ENCODE assay signal across 23 cellular contexts in the genomic region with DNA sequence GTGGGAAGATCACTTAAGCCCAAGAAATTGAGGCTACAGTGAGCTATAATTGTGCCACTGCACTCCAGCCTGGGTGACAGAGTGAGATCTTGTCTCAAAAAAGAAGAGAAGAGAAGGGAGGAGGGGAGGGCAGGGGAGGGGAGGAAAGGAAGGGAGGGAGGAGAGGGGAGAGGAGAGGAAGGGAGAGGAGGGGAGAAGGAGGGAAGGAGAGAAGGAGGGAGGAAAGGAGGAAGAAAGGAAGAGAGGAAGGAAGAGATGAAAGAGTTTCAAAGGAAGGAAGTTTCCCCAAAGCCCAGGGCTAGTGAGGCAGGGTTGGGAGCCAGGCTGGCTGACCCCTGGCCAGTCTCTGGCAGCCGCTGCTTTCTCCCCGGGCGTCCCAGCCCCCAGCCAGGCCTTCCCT. TPM values are rescaled to one million over a fixed set of nuclear protein-coding genes. Genes with fewer than 3 reads are reported as not detected.
DNase-seq lines count a peak whose midpoint lies in the region; ATAC-seq, FAIRE-seq and TF ChIP-seq lines count a peak whose summit lies in the region.
"Had no signal": no experiment of that assay in that cellular context is flagged by ENCODE, and none has a peak within 500 bp of the region (broad histone marks: within the 10 kb centered on the region; RNA-seq: fewer than 3 reads in every experiment).

No MANE protein-coding gene starts in this region.

- no CpG with 5 or more reads among the region's 3 CpGs for WGBS in H9 (ENCODE audit: extremely low coverage, insufficient read length, low lambda C conversion rate)
- 10% methylated on average over 3 of the region's 3 CpGs for WGBS in K562 (ENCODE audit: insufficient coverage, low coverage, missing lambda C conversion rate)
- no CpG with 5 or more reads among the region's 3 CpGs for WGBS in neuronal stem cell (ENCODE audit: extremely low coverage in 2 of 2, insufficient read length in 2 of 2, insufficient replicate concordance in 1 of 2), 2 donors
- 50% methylated on average over 3 of the region's 3 CpGs for whole genome bisulfite sequencing in smooth muscle cell (ENCODE audit: low lambda C conversion rate)

- no peak overlapping the region for H3K4ac ChIP-seq in H9 (ENCODE audit: low read depth, low read length)
- no peak overlapping the region for H3K4ac ChIP-seq in neuronal stem cell (ENCODE audit: low read length)

- peaks cover 15 to 23% of the 10 kb centered on the region in 2 experiments for H3K4me1 Mint-ChIP-seq in H9
- no peaks in the 10 kb centered on the region for H3K4me1 Mint-ChIP-seq in type B pancreatic cell (ENCODE audit: unreplicated experiment)

- H3K4me3 Mint-ChIP-seq in H9 (peak overlapping the region in 1 of 2 experiments; percentile 3; a peak in 2 of 5 replicates), type B pancreatic cell (no peak overlapping the region)
- H3K4me3 Mint-ChIP-seq: CD4-positive, CD25-positive, alpha-beta regulatory T cell; T-helper 1 cell treated with Interleukin-12 subunit alpha and Interleukin-12 subunit beta and Interleukin-4 antibody, amounts not matched to agents 30 μg/mL and 1 μg/mL, for 36 hours had no signal

- H2AFZ ChIP-seq in H9 (ENCODE audit: low read length) (no peak overlapping the region), K562 (ENCODE audit: low read depth, low read length) (no peak overlapping the region), neuronal stem cell (ENCODE audit: low read length) (peak overlapping the region; percentile 76), smooth muscle cell (ENCODE audit: low read depth) (no peak overlapping the region)

- no peak overlapping the region for H2BK5ac ChIP-seq in H9 (ENCODE audit: insufficient read length, low read length)
- H2BK5ac ChIP-seq in neuronal stem cell (ENCODE audit: low read length), result no peak overlapping the region

- no peak overlapping the region for H3K9ac ChIP-seq in H9 (ENCODE audit: extremely low read depth, insufficient read length, low read length)
- peak overlapping the region in 1 of 2 experiments; percentile 8; a peak in 2 of 4 replicates for H3K9ac ChIP-seq in K562 (ENCODE audit: insufficient read depth in 1 of 2, low read depth in 2 of 2, low read length in 2 of 2)
- no peak overlapping the region for H3K9ac ChIP-seq in neuronal stem cell (ENCODE audit: low read depth, low read length, poor library complexity)
- no peak overlapping the region for H3K9ac ChIP-seq in smooth muscle cell (ENCODE audit: low read depth)
- H3K9ac ChIP-seq: SK-N-SH had no signal

- POLR2A ChIA-PET in K562 (lab: Yijun Ruan, JAX), result interaction anchor here (0.5 to 1.5 kb wide), 4 partner anchors 10 to 80 kb away, joined by 3 to 4 read pairs (median 4); partner anchors contain the start of gene SRRT

- no peak overlapping the region for H4K91ac ChIP-seq in H9 (ENCODE audit: insufficient read length, low read depth, low read length)
- no peak overlapping the region for H4K91ac ChIP-seq in neuronal stem cell (ENCODE audit: low read depth, low read length, poor library complexity)

- H3K9me3 ChIP-seq in H9 (ENCODE audit: control insufficient read depth, low read depth, low read length), result no peaks in the 10 kb centered on the region
- no peaks in the 10 kb centered on the region for H3K9me3 ChIP-seq in K562 (replicated peaks; ENCODE audit: control insufficient read depth, insufficient read depth, low read depth, low read length)
- H3K9me3 ChIP-seq in neuronal stem cell (replicated peaks in 1 of 2; ENCODE audit: control insufficient read depth in 2 of 2, insufficient read depth in 1 of 2, low read depth in 1 of 2, low read length in 2 of 2), result no peaks in the 10 kb centered on the region
- no peaks in the 10 kb centered on the region for H3K9me3 ChIP-seq in smooth muscle cell (replicated peaks; ENCODE audit: low read depth)
- H3K9me3 ChIP-seq: BE2C, SK-N-SH had no signal

- no peak overlapping the region for H4K5ac ChIP-seq in H9 (ENCODE audit: insufficient read length, low read depth, low read length)

- no peak for TF ChIP-seq EP300 in K562 (IDR thresholded peaks at IDR 0.05; ENCODE audit: low read length)

- in situ Hi-C loops in K562 (cut with MboI), result no loop called here

- H2BK120ac ChIP-seq in H9 (ENCODE audit: low read depth, low read length, poor library complexity, severe bottlenecking) (no peak overlapping the region), neuronal stem cell (ENCODE audit: low read depth, low read length) (no peak overlapping the region)

- intact Hi-C loops in K562 (cut with micrococcal nuclease), result loop anchor here (5.0 kb wide), 1 partner anchor 173 kb away; the partner anchor contains the start of gene MUC12

- CTCF ChIA-PET in K562 (lab: Yijun Ruan, JAX; ENCODE audit: low intra/inter-chr PET ratio), result no interaction called here

- H3K4me1 ChIP-seq in H9 (ENCODE audit: insufficient read depth, low read length) (peaks cover 4% of the 10 kb centered on the region; the same call in 1 of the 2 replicates), K562 (replicated peaks in 1 of 2; ENCODE audit: control insufficient read depth in 2 of 2, insufficient read depth in 2 of 2, low read length in 2 of 2) (peaks cover 3 to 31% of the 10 kb centered on the region in 2 experiments), neuronal stem cell (ENCODE audit: control insufficient read depth in 2 of 2, insufficient read depth in 1 of 2, low read depth in 1 of 2, low read length in 2 of 2) (peaks cover 5 to 6% of the 10 kb centered on the region in 2 donors), smooth muscle cell (ENCODE audit: low read depth) (no peaks in the 10 kb centered on the region)
- H3K4me1 ChIP-seq: BE2C had no signal

- H3K36me3 Mint-ChIP-seq in H9 (ENCODE audit: insufficient read depth in 1 of 3, low read depth in 3 of 3), result no peaks in the 10 kb centered on the region
- H3K36me3 Mint-ChIP-seq in type B pancreatic cell, result no peaks in the 10 kb centered on the region
- H3K36me3 Mint-ChIP-seq: CD4-positive, CD25-positive, alpha-beta regulatory T cell had no signal

- FAIRE-seq in K562 (lab: Jason Lieb, UNC), result no peak
- FAIRE-seq: GM12878 had no signal

- H3K79me2 ChIP-seq in H9 (ENCODE audit: insufficient read depth, low read length) (no peaks in the 10 kb centered on the region), K562 (ENCODE audit: control insufficient read depth, insufficient read depth, low read length) (no peaks in the 10 kb centered on the region), smooth muscle cell (ENCODE audit: low read depth) (no peaks in the 10 kb centered on the region)

- H3K27ac Mint-ChIP-seq in H9 (peak overlapping the region; percentile 26 to 87 (median 44); a peak in 3 of 7 replicates), type B pancreatic cell (no peak overlapping the region)
- H3K27ac Mint-ChIP-seq: CD4-positive, CD25-positive, alpha-beta regulatory T cell; T-helper 1 cell treated with Interleukin-12 subunit alpha and Interleukin-12 subunit beta and Interleukin-4 antibody, amounts not matched to agents 30 μg/mL and 1 μg/mL, for 36 hours had no signal

- H3K14ac ChIP-seq in H9 (ENCODE audit: insufficient read depth, low read length) (no peak overlapping the region; the same call in 1 of the 2 replicates), neuronal stem cell (ENCODE audit: low read length) (no peak overlapping the region)

- no peak for TF ChIP-seq RAD21 in K562 (CRISPR knock-in tag; conservative IDR thresholded peaks at IDR 0.05 in 1 of 2, IDR thresholded peaks at IDR 0.05 in 1 of 2)

- BruUV-seq in K562 (replicated peaks; lab: Mats Ljungman, UMichigan), result no TSS peak

- H3T11ph ChIP-seq in H9 (ENCODE audit: low read length), result no peak overlapping the region

- no peaks in the 10 kb centered on the region for H4K20me1 ChIP-seq in H9 (ENCODE audit: control insufficient read depth, insufficient read depth, insufficient read length)
- no peaks in the 10 kb centered on the region for H4K20me1 ChIP-seq in K562 (replicated peaks; ENCODE audit: control insufficient read depth, insufficient read depth, low read length)
- H4K20me1 ChIP-seq in smooth muscle cell (ENCODE audit: low read depth), result no peaks in the 10 kb centered on the region

- no peaks in the 10 kb centered on the region for H3K9me1 ChIP-seq in K562 (ENCODE audit: control insufficient read depth, insufficient read depth, low read length)

- no peak for DNase-seq in H9
- DNase-seq in NCI-H69 (lab: John Stamatoyannopoulos, UW), result peak; percentile 44
- DNase-seq in K562 (ENCODE audit: extremely low read depth in 1 of 4, low spot score in 3 of 4), result no peak
- no peak for DNase-seq in neuronal stem cell (ENCODE audit: low spot score)
- no peak for DNase-seq in type B pancreatic cell (ENCODE audit: extremely low spot score, unreplicated experiment)
- no peak for DNase-seq in DMS153 (lab: John Stamatoyannopoulos, UW)
- DNase-seq in smooth muscle cell (lab: John Stamatoyannopoulos, UW; ENCODE audit: unreplicated experiment), result no peak
- DNase-seq: ACHN; BE2C; CD4-positive, CD25-positive, alpha-beta regulatory T cell; Karpas-422; NCI-H1092 treated with DMSO at 0.1 percent for 48 hours; NCI-H1436; NCI-H187; NCI-H2081 treated with DMSO at 0.1 percent for 48 hours; NCI-H524; NCI-H82; NK-92 treated with Interleukin-12 subunit alpha and Interleukin-12 subunit beta, amount 100 ng/mL, for 24 hours; SK-N-SH; SW 1271; T-helper 9 cell had no signal

- TF ChIP-seq CTCF in H9 (conservative IDR thresholded peaks at IDR 0.05), result no peak
- no peak for TF ChIP-seq CTCF in K562 (IDR thresholded peaks at IDR 0.05 in 2 of 3, conservative IDR thresholded peaks at IDR 0.05 in 1 of 3; ENCODE audit: insufficient read depth in 2 of 3, low read depth in 1 of 3, low read length in 3 of 3)
- TF ChIP-seq CTCF in type B pancreatic cell (conservative IDR thresholded peaks at IDR 0.05), result no peak
- no peak for TF ChIP-seq CTCF in smooth muscle cell (IDR thresholded peaks at IDR 0.05; ENCODE audit: borderline replicate concordance, insufficient read depth, poor library complexity, severe bottlenecking)

- H3K56ac ChIP-seq in H9 (ENCODE audit: insufficient read length, low read depth, low read length), result no peak overlapping the region

- H3K4me2 ChIP-seq in H9 (ENCODE audit: insufficient read depth, insufficient read length, low read length), result no peak overlapping the region
- H3K4me2 ChIP-seq in K562 (ENCODE audit: insufficient read depth, low read length), result no peak overlapping the region
- H3K4me2 ChIP-seq in neuronal stem cell (ENCODE audit: insufficient read depth, low read length, poor library complexity, severe bottlenecking), result no peak overlapping the region
- no peak overlapping the region for H3K4me2 ChIP-seq in smooth muscle cell
- H3K4me2 ChIP-seq: SK-N-SH had no signal

- no peak overlapping the region for H2BK20ac ChIP-seq in H9 (ENCODE audit: low read depth, low read length, poor library complexity, severe bottlenecking)

- H4K8ac ChIP-seq in H9 (replicated peaks; ENCODE audit: insufficient read length, low read depth, low read length) (no peak overlapping the region), neuronal stem cell (ENCODE audit: low read depth, low read length) (no peak overlapping the region)

- H3K23me2 ChIP-seq in H9 (ENCODE audit: insufficient read length, low read depth, low read length, poor library complexity, severe bottlenecking), result no peaks in the 10 kb centered on the region

- no peak for TF ChIP-seq POLR2A in K562 (conservative IDR thresholded peaks at IDR 0.05)

- H2BK15ac ChIP-seq in H9 (ENCODE audit: low read depth, low read length) (no peak overlapping the region), neuronal stem cell (ENCODE audit: low read length) (peak overlapping the region; percentile 21)

- H2AK5ac ChIP-seq in H9 (ENCODE audit: insufficient read length, low read length), result no peak overlapping the region
- H2AK5ac ChIP-seq in neuronal stem cell (ENCODE audit: low read depth, low read length), result peak overlapping the region; percentile 75

- H3K9me3 Mint-ChIP-seq in H9 (no peaks in the 10 kb centered on the region; a peak in 1 of 5 replicates), type B pancreatic cell (no peaks in the 10 kb centered on the region)
- H3K9me3 Mint-ChIP-seq: T-helper 1 cell treated with Interleukin-12 subunit alpha and Interleukin-12 subunit beta and Interleukin-4 antibody, amounts not matched to agents 30 μg/mL and 1 μg/mL, for 36 hours had no signal

- peaks cover 18% of the 10 kb centered on the region for H3K27me3 Mint-ChIP-seq in H9 (ENCODE audit: low read depth)
- peaks cover 8% of the 10 kb centered on the region for H3K27me3 Mint-ChIP-seq in type B pancreatic cell
- H3K27me3 Mint-ChIP-seq: CD4-positive, CD25-positive, alpha-beta regulatory T cell had no signal

- H3K27me3 ChIP-seq in H9 (ENCODE audit: insufficient read depth, low read length) (no peaks in the 10 kb centered on the region), K562 (ENCODE audit: control insufficient read depth in 2 of 2, insufficient read depth in 2 of 2, low read length in 2 of 2) (peaks cover 0 to 15% of the 10 kb centered on the region in 2 experiments; a peak in 2 of 5 replicates), neuronal stem cell (ENCODE audit: control insufficient read depth in 3 of 3, insufficient read depth in 3 of 3, low read depth in 1 of 3, low read length in 3 of 3) (peaks cover 0 to 12% (median 0%) of the 10 kb centered on the region in 3 experiments), smooth muscle cell (ENCODE audit: low read depth) (no peaks in the 10 kb centered on the region)
- H3K27me3 ChIP-seq: BE2C had no signal

- H3K27ac ChIP-seq in H9 (ENCODE audit: insufficient read length, low read depth, low read length), result no peak overlapping the region
- H3K27ac ChIP-seq in K562 (ENCODE audit: extremely low read depth, low read depth, low read length), result no peak overlapping the region
- H3K27ac ChIP-seq in neuronal stem cell (replicated peaks; ENCODE audit: low read length), result no peak overlapping the region
- no peak overlapping the region for H3K27ac ChIP-seq in smooth muscle cell (ENCODE audit: low read depth)

- H3K23ac ChIP-seq in H9 (ENCODE audit: insufficient read length, low read depth, low read length) (no peak overlapping the region), neuronal stem cell (ENCODE audit: low read depth, low read length, poor library complexity) (no peak overlapping the region)

- H3K79me1 ChIP-seq in H9 (ENCODE audit: insufficient read depth, low read depth, low read length, poor library complexity, severe bottlenecking), result no peaks in the 10 kb centered on the region
- no peaks in the 10 kb centered on the region for H3K79me1 ChIP-seq in neuronal stem cell (ENCODE audit: low read depth, low read length)

- H3K4me3 ChIP-seq in K562 (no peak overlapping the region), neuronal stem cell (ENCODE audit: low read length in 2 of 2) (peak overlapping the region in 1 of 2 donors; percentile 1), smooth muscle cell (no peak overlapping the region)
- H3K4me3 ChIP-seq: GM12878 had no signal

- no peaks in the 10 kb centered on the region for H3F3A ChIP-seq in smooth muscle cell (ENCODE audit: low read depth)

- H3K18ac ChIP-seq in H9 (ENCODE audit: insufficient read length, low read depth, low read length) (no peak overlapping the region), neuronal stem cell (ENCODE audit: low read length) (peak overlapping the region; percentile 52)

- ATAC-seq in K562, result no peak
- ATAC-seq: GM12878 had no signal

- H3K36me3 ChIP-seq in K562 (ENCODE audit: control insufficient read depth, insufficient read depth, low read length) (no peaks in the 10 kb centered on the region), neuronal stem cell (replicated peaks in 1 of 2; ENCODE audit: control insufficient read depth in 2 of 2, insufficient read depth in 2 of 2, low read length in 2 of 2) (no peaks in the 10 kb centered on the region), smooth muscle cell (ENCODE audit: low read depth) (no peaks in the 10 kb centered on the region)
- H3K36me3 ChIP-seq: BE2C had no signal

- no peak overlapping the region for H2BK12ac ChIP-seq in H9 (ENCODE audit: insufficient read length, low read depth, low read length)
- no peak overlapping the region for H2BK12ac ChIP-seq in neuronal stem cell (ENCODE audit: low read length)

RNA-seq across cellular contexts. Expression of gene EPHB4, which starts 32.6 kb away (rescaled TPM):
- total RNA-seq in H9 (2021) (132 and 135 TPM in 2 replicates), K562 (2014; rRNA removed) (65.2 and 85.5 TPM in 2 replicates), K562 (2014; rRNA removed; fragmentation: Illumina TruSeq; extraction: Trizol) (26.4 and 34.2 TPM in 2 replicates), K562 (2015; rRNA removed; fragmentation: Illumina TruSeq; extraction: Trizol) (44.9 and 45.9 TPM in 2 replicates), K562 (2021) (81.5 and 82.1 TPM in 2 replicates), type B pancreatic cell (ENCODE audit: low replicate concordance) (69.3 and 78.4 TPM in 2 replicates), smooth muscle cell (45.4 and 49.4 TPM in 2 replicates)
- 106 and 250 TPM in 2 replicates for total RNA-seq in K562 (2011; cell fraction: chromatin; rRNA removed; ENCODE audit: low replicate concordance)
- total RNA-seq in K562 (2011; cell fraction: nucleolus; rRNA removed), result 202 and 205 TPM in 2 replicates
- total RNA-seq in K562 (2011; cell fraction: nucleoplasm; rRNA removed), result 138 and 149 TPM in 2 replicates
- polyA plus RNA-seq in K562 (2011; rRNA removed) (37.7 and 37.9 TPM in 2 replicates), K562 (2014; fragmentation: Illumina TruSeq; extraction: Trizol) (36.4 and 55.3 TPM in 2 replicates), K562 (2014; fragmentation: Nextera tagmentation; extraction: Ambion mirVana) (1 to 10 TPM; 1.2 to 1.5 TPM), K562 (2014; rRNA removed) (47.0 and 50.6 TPM in 2 replicates), smooth muscle cell (50.5 and 56.3 TPM in 2 replicates)
- 44.9 and 59.3 TPM in 2 replicates for polyA plus RNA-seq in K562 (2011; cell fraction: cytosol; rRNA removed)
- 50.6 and 88.1 TPM in 2 replicates for polyA plus RNA-seq in K562 (2011; cell fraction: nucleus; rRNA removed)
- polyA plus RNA-seq in K562 (2012), result 38.4 and 60.7 TPM in 2 replicates
- polyA minus RNA-seq in K562 (2011; rRNA and poly(A)+ RNA removed), result 45.6 and 89.1 TPM in 2 replicates
- polyA minus RNA-seq in K562 (2011; cell fraction: cytosol; rRNA and poly(A)+ RNA removed), result 46.9 and 57.9 TPM in 2 replicates
- polyA minus RNA-seq in K562 (2011; cell fraction: nucleus; rRNA and poly(A)+ RNA removed), result 28.0 and 29.8 TPM in 2 replicates
- 55.9 TPM for polyA plus RNA-seq in neuronal stem cell (2013, experiment 1 of 2)
- 55.0 TPM for polyA plus RNA-seq in neuronal stem cell (2013, experiment 2 of 2)
- polyA plus RNA-seq: CD4-positive, CD25-positive, alpha-beta regulatory T cell had no signal

RNA-seq across cellular contexts. Expression of gene SLC12A9, which starts 57.8 kb away (rescaled TPM):
- total RNA-seq in H9 (2021), result 42.3 and 43.0 TPM in 2 replicates
- total RNA-seq in K562 (2011; cell fraction: chromatin; rRNA removed; ENCODE audit: low replicate concordance), result 27.9 and 65.1 TPM in 2 replicates
- 41.7 and 43.0 TPM in 2 replicates for total RNA-seq in K562 (2011; cell fraction: nucleolus; rRNA removed)
- 36.7 and 51.5 TPM in 2 replicates for total RNA-seq in K562 (2011; cell fraction: nucleoplasm; rRNA removed)
- total RNA-seq in K562 (2014; rRNA removed), result 10.7 and 13.8 TPM in 2 replicates
- total RNA-seq in K562 (2014; rRNA removed; fragmentation: Illumina TruSeq; extraction: Trizol), result 3.3 and 6.1 TPM in 2 replicates
- 7.9 and 10.7 TPM in 2 replicates for total RNA-seq in K562 (2015; rRNA removed; fragmentation: Illumina TruSeq; extraction: Trizol)
- 18.7 and 20.2 TPM in 2 replicates for total RNA-seq in K562 (2021)
- polyA plus RNA-seq in K562 (2011; rRNA removed), result 8.4 and 10.6 TPM in 2 replicates
- polyA plus RNA-seq in K562 (2011; cell fraction: cytosol; rRNA removed), result 7.7 and 17.8 TPM in 2 replicates
- polyA plus RNA-seq in K562 (2011; cell fraction: nucleus; rRNA removed), result 38.4 and 65.5 TPM in 2 replicates
- 14.9 and 15.6 TPM in 2 replicates for polyA plus RNA-seq in K562 (2012)
- 11.7 and 13.7 TPM in 2 replicates for polyA plus RNA-seq in K562 (2014; fragmentation: Illumina TruSeq; extraction: Trizol)
- under 1 TPM; 0.06 to 0.17 TPM for polyA plus RNA-seq in K562 (2014; fragmentation: Nextera tagmentation; extraction: Ambion mirVana)
- 14.6 and 15.6 TPM in 2 replicates for polyA plus RNA-seq in K562 (2014; rRNA removed)
- 3.3 and 4.6 TPM in 2 replicates for polyA minus RNA-seq in K562 (2011; rRNA and poly(A)+ RNA removed)
- 8.4 and 8.9 TPM in 2 replicates for polyA minus RNA-seq in K562 (2011; cell fraction: cytosol; rRNA and poly(A)+ RNA removed)
- polyA minus RNA-seq in K562 (2011; cell fraction: nucleus; rRNA and poly(A)+ RNA removed), result 5.8 and 7.0 TPM in 2 replicates
- 11.0 TPM for polyA plus RNA-seq in neuronal stem cell (2013, experiment 1 of 2)
- polyA plus RNA-seq in neuronal stem cell (2013, experiment 2 of 2), result 9.5 TPM
- 31.4 and 37.1 TPM in 2 replicates for total RNA-seq in type B pancreatic cell (ENCODE audit: low replicate concordance)
- 8.9 and 16.8 TPM in 2 replicates for total RNA-seq in smooth muscle cell
- 12.1 and 17.8 TPM in 2 replicates for polyA plus RNA-seq in smooth muscle cell
